In genomic region chr1:107874221-107874620, GRCh38 we compare ENCODE assay signal across 13 cellular contexts.
"Had no signal": no experiment of that assay in that cellular context is flagged by ENCODE, and none has a peak within 500 bp of the region (broad histone marks: within the 10 kb centered on the region; RNA-seq: fewer than 3 reads in every experiment).

No MANE protein-coding gene starts in this region.

- H3K27me3 Mint-ChIP-seq: activated naive CD4-positive, alpha-beta T cell treated with anti-CD3 and anti-CD28 coated beads, Interleukin-2, amount 50 U/mL, for 24 hours had no signal

- H3K4me3 Mint-ChIP-seq: activated naive CD4-positive, alpha-beta T cell treated with anti-CD3 and anti-CD28 coated beads, Interleukin-2, amount 50 U/mL, for 24 hours; nephron had no signal

- H3K36me3 ChIP-seq: cardiac muscle cell, lower lobe of right lung, sigmoid colon, upper lobe of left lung had no signal

- H3K27ac Mint-ChIP-seq: nephron had no signal

- H3K4me3 ChIP-seq: cardiac muscle cell, lower lobe of right lung, sigmoid colon, upper lobe of left lung had no signal

- H3K27me3 ChIP-seq: sigmoid colon, upper lobe of left lung had no signal

- DNase-seq: aorta; hippocampal formation; lower lobe of right lung; sigmoid colon; stimulated activated CD4-positive, alpha-beta T cell treated with anti-CD3 and anti-CD28 coated beads, Interleukin-12 subunit alpha, Interleukin-12 subunit beta, amount 100 ng/mL, for 4 hours; stimulated activated naive CD4-positive, alpha-beta T cell treated with Interleukin-2 at 50 U/mL for 16 hours; T-helper 2 cell; upper lobe of left lung had no signal

- FAIRE-seq: colon, TTC549 had no signal
